ENCODE assay signal across 8 cellular contexts in the genomic region with DNA sequence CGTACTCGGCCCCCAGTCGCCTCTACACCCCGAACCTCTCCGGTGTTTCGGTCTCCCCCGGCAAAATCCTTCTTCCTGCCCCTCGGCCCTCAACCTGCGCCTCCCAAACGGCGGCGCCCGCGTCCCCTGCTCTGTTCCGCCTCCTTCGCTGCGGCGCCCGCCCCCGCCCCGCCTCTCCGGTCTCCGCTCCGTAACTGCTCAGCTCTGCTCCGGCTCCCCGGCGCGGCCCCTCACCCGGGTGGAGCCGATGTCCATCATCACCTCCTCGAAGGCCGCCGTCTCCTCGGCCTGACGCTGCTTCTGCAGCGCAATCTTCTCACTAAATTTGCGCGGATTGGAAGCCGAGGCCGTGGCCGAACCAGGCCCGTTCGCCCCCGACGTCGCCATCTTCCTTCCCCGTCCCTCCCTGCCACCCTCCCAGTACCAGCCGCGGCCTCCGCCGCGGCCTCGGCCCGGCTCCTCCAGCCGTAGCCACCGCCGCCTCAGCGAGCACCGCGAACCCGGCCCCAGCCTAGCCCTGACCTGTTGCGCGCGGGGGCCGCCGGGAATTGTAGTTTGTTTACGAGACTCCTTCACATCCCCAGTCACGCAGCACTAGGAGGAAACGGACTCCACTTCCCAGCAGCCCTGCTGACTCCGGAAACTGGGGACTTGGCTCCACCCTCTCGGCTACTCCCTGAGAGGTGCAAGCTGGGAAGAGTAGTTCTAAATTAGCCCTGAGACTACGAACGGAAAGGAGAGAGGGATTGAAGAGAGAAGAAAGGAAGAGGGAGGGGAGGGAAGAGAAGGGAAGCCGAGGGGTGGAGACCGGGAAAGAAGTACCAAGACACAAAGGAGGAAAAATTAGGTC. TPM values are rescaled to one million over a fixed set of nuclear protein-coding genes. Genes with fewer than 3 reads are reported as not detected.
DNase-seq lines count a peak whose midpoint lies in the region; ATAC-seq and TF ChIP-seq lines count a peak whose summit lies in the region.

A gene with protein sequence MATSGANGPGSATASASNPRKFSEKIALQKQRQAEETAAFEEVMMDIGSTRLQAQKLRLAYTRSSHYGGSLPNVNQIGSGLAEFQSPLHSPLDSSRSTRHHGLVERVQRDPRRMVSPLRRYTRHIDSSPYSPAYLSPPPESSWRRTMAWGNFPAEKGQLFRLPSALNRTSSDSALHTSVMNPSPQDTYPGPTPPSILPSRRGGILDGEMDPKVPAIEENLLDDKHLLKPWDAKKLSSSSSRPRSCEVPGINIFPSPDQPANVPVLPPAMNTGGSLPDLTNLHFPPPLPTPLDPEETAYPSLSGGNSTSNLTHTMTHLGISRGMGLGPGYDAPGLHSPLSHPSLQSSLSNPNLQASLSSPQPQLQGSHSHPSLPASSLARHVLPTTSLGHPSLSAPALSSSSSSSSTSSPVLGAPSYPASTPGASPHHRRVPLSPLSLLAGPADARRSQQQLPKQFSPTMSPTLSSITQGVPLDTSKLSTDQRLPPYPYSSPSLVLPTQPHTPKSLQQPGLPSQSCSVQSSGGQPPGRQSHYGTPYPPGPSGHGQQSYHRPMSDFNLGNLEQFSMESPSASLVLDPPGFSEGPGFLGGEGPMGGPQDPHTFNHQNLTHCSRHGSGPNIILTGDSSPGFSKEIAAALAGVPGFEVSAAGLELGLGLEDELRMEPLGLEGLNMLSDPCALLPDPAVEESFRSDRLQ (minus strand): TSS at position 502 of the 850 bp plus-strand sequence. CDS start 115 bp downstream, at position 387.

- H3K9me3 Mint-ChIP-seq in activated B cell treated with CpG ODN at 0.5 μM for 24 hours: no peaks in the 10 kb centered on the region
- no peaks in the 10 kb centered on the region for H3K9me3 Mint-ChIP-seq in immature natural killer cell

- peak within 1 kb of the TSS; percentile 96 for H3K4me3 Mint-ChIP-seq in activated B cell treated with CpG ODN at 0.5 μM for 24 hours
- H3K4me3 Mint-ChIP-seq in immature natural killer cell: peak within 1 kb of the TSS; percentile 91 to 99 (median 96)

- H3K27ac Mint-ChIP-seq in activated B cell treated with CpG ODN at 0.5 μM for 24 hours (peak within 1 kb of the TSS; percentile 96), immature natural killer cell (peak within 1 kb of the TSS; percentile 94 to 98 (median 96))

- H3K36me3 Mint-ChIP-seq in activated B cell treated with CpG ODN at 0.5 μM for 24 hours (ENCODE audit: low read depth) (peaks cover 79% of the 10 kb centered on the region), immature natural killer cell (peaks cover 0 to 15% (median 6%) of the 10 kb centered on the region in 3 donors)

- peak; percentile 78 for ATAC-seq in GM19023 (IDR thresholded peaks at IDR 0.05; ENCODE audit: unreplicated experiment)
- ATAC-seq in HG03280 (IDR thresholded peaks at IDR 0.05; ENCODE audit: unreplicated experiment): peak; percentile 71
- ATAC-seq in activated B cell treated with CpG ODN at 0.5 μM for 24 hours (ENCODE audit: low read depth): peak; percentile 83

- H3K27me3 Mint-ChIP-seq in activated B cell treated with CpG ODN at 0.5 μM for 24 hours (no peaks in the 10 kb centered on the region), immature natural killer cell (ENCODE audit: low read depth in 3 of 3) (peaks cover 0 to 10% (median 5%) of the 10 kb centered on the region in 3 donors)

- peak within 1 kb of the TSS; percentile 85 for H3K27ac ChIP-seq in caudate nucleus (ENCODE audit: low read depth, low read length)

- intact Hi-C loops in activated B cell treated with CpG ODN at 0.5 μM for 24 hours (cut with micrococcal nuclease): loop anchor here (1.0 to 2.0 kb wide), 8 partner anchors 9 to 314 kb away; a partner anchor contains a TSS

- peak; percentile 98 for DNase-seq in AG08396 (ENCODE audit: low spot score)
- DNase-seq in NCI-H345 (lab: John Stamatoyannopoulos, UW): peak; percentile 100
- peak; percentile 92 for DNase-seq in activated B cell treated with CpG ODN at 0.5 μM for 24 hours
- peak; percentile 52 to 100 (median 98) for DNase-seq in caudate nucleus (lab: John Stamatoyannopoulos, UW)
- DNase-seq in immature natural killer cell: peak; percentile 95 to 96 (median 96)
- DNase-seq in smooth muscle cell of the brain vasculature (ENCODE audit: low read depth, low spot score): peak; percentile 95

- peaks cover 77% of the 10 kb centered on the region for H3K4me1 Mint-ChIP-seq in activated B cell treated with CpG ODN at 0.5 μM for 24 hours
- peaks cover 57 to 64% of the 10 kb centered on the region in 2 donors for H3K4me1 Mint-ChIP-seq in immature natural killer cell

- CTCF ChIA-PET in activated B cell treated with CpG ODN at 0.5 μM for 24 hours (lab: Charles Lee): interaction anchor here (1.0 to 2.9 kb wide), 4 partner anchors 9 to 137 kb away, joined by 4 to 14 read pairs (median 7); a partner anchor contains a TSS

- POLR2A ChIA-PET in activated B cell treated with CpG ODN at 0.5 μM for 24 hours (lab: Charles Lee): interaction anchor here (0.6 to 8.3 kb wide), 19 partner anchors 9 to 336 kb away, joined by 3 to 234 read pairs (median 7); a partner anchor contains a TSS

- TF ChIP-seq CTCF in activated B cell treated with CpG ODN at 0.5 μM for 24 hours (IDR thresholded peaks at IDR 0.05): no peak

RNA-seq across cellular contexts. Expression of the gene that starts here (rescaled TPM):
- 206 and 247 TPM in 2 replicates for total RNA-seq in activated B cell treated with CpG ODN at 0.5 μM for 24 hours
- polyA plus RNA-seq in immature natural killer cell: 10 to 100 TPM; 13.0 to 31.2 (median 19.3) TPM

Comparison
In these comparisons a context has a peak if more than half of its experiments do, and no peak if none do; other contexts are left out.
1. Peak in every context shown above with its lines: DNase-seq, ATAC-seq and H3K27ac ChIP-seq.